In genomic region chr1:172460901-172461315, GRCh38 we compare ENCODE assay signal across 27 cellular contexts. TPM values are rescaled to one million over a fixed set of nuclear protein-coding genes. Genes with fewer than 3 reads are reported as not detected.
A peak's percentile ranks its signal among the peaks of the same experiment; 100 is the strongest.
DNase-seq lines count a peak whose midpoint lies in the region; ATAC-seq, FAIRE-seq and TF ChIP-seq lines count a peak whose summit lies in the region.
"Had no signal": no experiment of that assay in that cellular context is flagged by ENCODE, and none has a peak within 500 bp of the region (broad histone marks: within the 10 kb centered on the region; RNA-seq: fewer than 3 reads in every experiment).

No MANE protein-coding gene starts in this region.

- H3K4me3 ChIP-seq in endothelial cell of umbilical vein (replicated peaks in 1 of 3; ENCODE audit: insufficient read depth in 1 of 3, low read depth in 1 of 3, low read length in 3 of 3) (no peak overlapping the region), neuronal stem cell (ENCODE audit: low read length in 2 of 2) (no peak overlapping the region)
- H3K4me3 ChIP-seq: esophagus muscularis mucosa, right lobe of liver, thyroid gland had no signal

- CTCF ChIA-PET in endothelial cell of umbilical vein (lab: Charles Lee) = interaction anchor here (1.0 to 2.5 kb wide), 2 partner anchors 10 to 259 kb away, joined by 3 to 9 read pairs; no protein-coding TSS in a partner anchor
- CTCF ChIA-PET in activated CD4-positive, alpha-beta T cell treated with anti-CD3 and anti-CD28 coated beads, Interleukin-2, amount 10 ng/mL, durations not matched to agents 7 days and 5 days (lab: Charles Lee) = no interaction called here

- no peaks in the 10 kb centered on the region for H3K9me3 Mint-ChIP-seq in H9
- H3K9me3 Mint-ChIP-seq in activated CD4-positive, alpha-beta T cell treated with anti-CD3 and anti-CD28 coated beads, Interleukin-2, amount 10 ng/mL, durations not matched to agents 7 days and 5 days = no peaks in the 10 kb centered on the region
- H3K9me3 Mint-ChIP-seq: stimulated activated naive B cell treated with anti-CD40 and anti-IgM and Interleukin-4, amounts not matched to agents 10 μg/mL and 1 μg/mL and 100 μg/mL, for 72 hours had no signal

- H3K4ac ChIP-seq in H9 (ENCODE audit: low read depth, low read length) = no peak overlapping the region
- no peak overlapping the region for H3K4ac ChIP-seq in neuronal stem cell (ENCODE audit: low read length)

- no peaks in the 10 kb centered on the region for H3K23me2 ChIP-seq in H9 (ENCODE audit: insufficient read length, low read depth, low read length, poor library complexity, severe bottlenecking)

- no peak overlapping the region for H3K4me3 Mint-ChIP-seq in H9
- no peak overlapping the region for H3K4me3 Mint-ChIP-seq in activated CD4-positive, alpha-beta T cell treated with anti-CD3 and anti-CD28 coated beads, Interleukin-2, amount 10 ng/mL, durations not matched to agents 7 days and 5 days
- H3K4me3 Mint-ChIP-seq: stimulated activated naive B cell treated with anti-CD40 and anti-IgM and Interleukin-4, amounts not matched to agents 10 μg/mL and 1 μg/mL and 100 μg/mL, for 72 hours had no signal

- H3K4me1 ChIP-seq in H9 (ENCODE audit: insufficient read depth, low read length) = no peaks in the 10 kb centered on the region; the same call in 1 of the 2 replicates
- H3K4me1 ChIP-seq in endothelial cell of umbilical vein (ENCODE audit: control insufficient read depth, extremely low read depth, insufficient read depth, low read length) = no peaks in the 10 kb centered on the region
- H3K4me1 ChIP-seq in neuronal stem cell (ENCODE audit: control insufficient read depth in 2 of 2, insufficient read depth in 1 of 2, low read depth in 1 of 2, low read length in 2 of 2) = peaks cover 5 to 10% of the 10 kb centered on the region in 2 donors
- H3K4me1 ChIP-seq: thyroid gland had no signal

- H3K23ac ChIP-seq in H9 (ENCODE audit: insufficient read length, low read depth, low read length) = no peak overlapping the region
- no peak overlapping the region for H3K23ac ChIP-seq in neuronal stem cell (ENCODE audit: low read depth, low read length, poor library complexity)

- no peak overlapping the region for H2BK20ac ChIP-seq in H9 (ENCODE audit: low read depth, low read length, poor library complexity, severe bottlenecking)

- H4K20me1 ChIP-seq in H9 (ENCODE audit: control insufficient read depth, insufficient read depth, insufficient read length) (no peaks in the 10 kb centered on the region), endothelial cell of umbilical vein (replicated peaks; ENCODE audit: control insufficient read depth, extremely low read depth, insufficient read depth, low read length) (no peaks in the 10 kb centered on the region)

- peak overlapping the region; percentile 42 for H2AFZ ChIP-seq in H9 (ENCODE audit: low read length)
- no peak overlapping the region for H2AFZ ChIP-seq in endothelial cell of umbilical vein (ENCODE audit: low read depth, low read length)
- peak overlapping the region; percentile 92 for H2AFZ ChIP-seq in neuronal stem cell (ENCODE audit: low read length)

- no peaks in the 10 kb centered on the region for H3K9me3 ChIP-seq in H9 (ENCODE audit: control insufficient read depth, low read depth, low read length)
- no peaks in the 10 kb centered on the region for H3K9me3 ChIP-seq in endothelial cell of umbilical vein (replicated peaks; ENCODE audit: control insufficient read depth, insufficient read depth, low read length)
- no peaks in the 10 kb centered on the region for H3K9me3 ChIP-seq in neuronal stem cell (replicated peaks in 1 of 2; ENCODE audit: control insufficient read depth in 2 of 2, insufficient read depth in 1 of 2, low read depth in 1 of 2, low read length in 2 of 2)
- H3K9me3 ChIP-seq: esophagus muscularis mucosa, right lobe of liver, thyroid gland had no signal

- ATAC-seq in GM21423 (IDR thresholded peaks at IDR 0.05; ENCODE audit: unreplicated experiment) = no peak
- ATAC-seq: stimulated activated naive B cell treated with anti-CD40 and anti-IgM and Interleukin-4, amounts not matched to agents 10 μg/mL and 1 μg/mL and 100 μg/mL, for 72 hours had no signal

- no peaks in the 10 kb centered on the region for H3K9me1 ChIP-seq in endothelial cell of umbilical vein (replicated peaks; ENCODE audit: control insufficient read depth, extremely low read depth, insufficient read depth, low read length)

- H2BK120ac ChIP-seq in H9 (ENCODE audit: low read depth, low read length, poor library complexity, severe bottlenecking) (no peak overlapping the region), neuronal stem cell (ENCODE audit: low read depth, low read length) (no peak overlapping the region)

- no peak for TF ChIP-seq POLR2A in endothelial cell of umbilical vein (IDR thresholded peaks at IDR 0.05; ENCODE audit: low read depth, low read length)

- H3T11ph ChIP-seq in H9 (ENCODE audit: low read length) = no peak overlapping the region

- no peak for TF ChIP-seq CTCF in H9 (conservative IDR thresholded peaks at IDR 0.05)
- no peak for TF ChIP-seq CTCF in endothelial cell of umbilical vein (IDR thresholded peaks at IDR 0.05; ENCODE audit: extremely low read depth in 1 of 2, insufficient read depth in 1 of 2, low read depth in 1 of 2, low read length in 2 of 2)

- H4K91ac ChIP-seq in H9 (ENCODE audit: insufficient read length, low read depth, low read length) (no peak overlapping the region), neuronal stem cell (ENCODE audit: low read depth, low read length, poor library complexity) (no peak overlapping the region)

- no peak overlapping the region for H3K56ac ChIP-seq in H9 (ENCODE audit: insufficient read length, low read depth, low read length)

- H2AK5ac ChIP-seq in H9 (ENCODE audit: insufficient read length, low read length) (no peak overlapping the region), neuronal stem cell (ENCODE audit: low read depth, low read length) (no peak overlapping the region)

- no peak overlapping the region for H2BK5ac ChIP-seq in H9 (ENCODE audit: insufficient read length, low read length)
- H2BK5ac ChIP-seq in neuronal stem cell (ENCODE audit: low read length) = no peak overlapping the region

- no peak overlapping the region for H4K5ac ChIP-seq in H9 (ENCODE audit: insufficient read length, low read depth, low read length)

- no peak for FAIRE-seq in endothelial cell of umbilical vein (lab: Jason Lieb, UNC)

- no peaks in the 10 kb centered on the region for H3K36me3 Mint-ChIP-seq in H9 (ENCODE audit: insufficient read depth in 1 of 3, low read depth in 3 of 3)
- no peaks in the 10 kb centered on the region for H3K36me3 Mint-ChIP-seq in activated CD4-positive, alpha-beta T cell treated with anti-CD3 and anti-CD28 coated beads, Interleukin-2, amount 10 ng/mL, durations not matched to agents 7 days and 5 days (ENCODE audit: low read depth)
- H3K36me3 Mint-ChIP-seq: stimulated activated naive B cell treated with anti-CD40 and anti-IgM and Interleukin-4, amounts not matched to agents 10 μg/mL and 1 μg/mL and 100 μg/mL, for 72 hours had no signal

- BruUV-seq in endothelial cell of umbilical vein (replicated peaks; lab: Mats Ljungman, UMichigan) = no TSS peak

- POLR2A ChIA-PET in endothelial cell of umbilical vein (lab: Charles Lee) = no interaction called here
- POLR2A ChIA-PET in activated CD4-positive, alpha-beta T cell treated with anti-CD3 and anti-CD28 coated beads, Interleukin-2, amount 10 ng/mL, durations not matched to agents 7 days and 5 days (lab: Charles Lee) = no interaction called here

- H3K36me3 ChIP-seq in endothelial cell of umbilical vein (ENCODE audit: control insufficient read depth in 2 of 2, extremely low read depth in 1 of 2, insufficient read depth in 2 of 2, low read length in 2 of 2) (no peaks in the 10 kb centered on the region), neuronal stem cell (replicated peaks in 1 of 2; ENCODE audit: control insufficient read depth in 2 of 2, insufficient read depth in 2 of 2, low read length in 2 of 2) (no peaks in the 10 kb centered on the region)
- H3K36me3 ChIP-seq: esophagus muscularis mucosa, right lobe of liver, thyroid gland had no signal

- H3K27ac Mint-ChIP-seq in H9 = no peak overlapping the region; a peak in 1 of 7 replicates
- no peak overlapping the region for H3K27ac Mint-ChIP-seq in activated CD4-positive, alpha-beta T cell treated with anti-CD3 and anti-CD28 coated beads, Interleukin-2, amount 10 ng/mL, durations not matched to agents 7 days and 5 days
- H3K27ac Mint-ChIP-seq: stimulated activated naive B cell treated with anti-CD40 and anti-IgM and Interleukin-4, amounts not matched to agents 10 μg/mL and 1 μg/mL and 100 μg/mL, for 72 hours had no signal

- H3K9ac ChIP-seq in H9 (ENCODE audit: extremely low read depth, insufficient read length, low read length) (no peak overlapping the region), endothelial cell of umbilical vein (replicated peaks; ENCODE audit: extremely low read depth, insufficient read depth, low read length) (no peak overlapping the region), neuronal stem cell (ENCODE audit: low read depth, low read length, poor library complexity) (no peak overlapping the region)

- no peak overlapping the region for H2BK15ac ChIP-seq in H9 (ENCODE audit: low read depth, low read length)
- H2BK15ac ChIP-seq in neuronal stem cell (ENCODE audit: low read length) = no peak overlapping the region

- DNase-seq in H9 (no peak), endothelial cell of umbilical vein (ENCODE audit: low read depth, low spot score) (peak; percentile 44), neuronal stem cell (ENCODE audit: low spot score) (peak; percentile 51), RKO (ENCODE audit: low spot score) (no peak), NCI-H146 (lab: John Stamatoyannopoulos, UW) (no peak)
- no peak for DNase-seq in activated CD4-positive, alpha-beta T cell treated with anti-CD3 and anti-CD28 coated beads, Interleukin-2, amount 10 ng/mL, durations not matched to agents 7 days and 5 days
- DNase-seq: activated CD4-positive, alpha-beta T cell treated with anti-CD3 and anti-CD28 coated beads for 48 hours; activated CD8-positive, alpha-beta memory T cell treated with anti-CD3 and anti-CD28 coated beads, Interleukin-2, amount 50 U/mL, for 4 hours; activated effector memory CD4-positive, alpha-beta T cell treated with Interleukin-2 at 50 U/mL for 16 hours; COR-L47; MM.1S; NCI-H1694; NCI-H446 treated with DMSO at 0.1 percent for 48 hours; NK-92 treated with Interleukin-12 subunit alpha and Interleukin-12 subunit beta, amount 100 ng/mL, for 24 hours; right lobe of liver; stimulated activated naive B cell treated with anti-CD40 and anti-IgM and Interleukin-4, amounts not matched to agents 10 μg/mL and 1 μg/mL and 100 μg/mL, for 72 hours; SW 1271; thyroid gland had no signal

- H2BK12ac ChIP-seq in H9 (ENCODE audit: insufficient read length, low read depth, low read length) (no peak overlapping the region), neuronal stem cell (ENCODE audit: low read length) (no peak overlapping the region)

- H3K18ac ChIP-seq in H9 (ENCODE audit: insufficient read length, low read depth, low read length) (no peak overlapping the region), neuronal stem cell (ENCODE audit: low read length) (no peak overlapping the region)

- H3K27ac ChIP-seq in H9 (ENCODE audit: insufficient read length, low read depth, low read length) (no peak overlapping the region), endothelial cell of umbilical vein (ENCODE audit: insufficient read depth, low read depth, low read length) (no peak overlapping the region), neuronal stem cell (replicated peaks; ENCODE audit: low read length) (peak overlapping the region; percentile 92)
- H3K27ac ChIP-seq: esophagus muscularis mucosa, right lobe of liver, RWPE1, thyroid gland had no signal

- WGBS in H9 (ENCODE audit: extremely low coverage, insufficient read length, low lambda C conversion rate) = no CpG with 5 or more reads among the region's 1 CpG
- WGBS in neuronal stem cell (ENCODE audit: extremely low coverage in 2 of 2, insufficient read length in 2 of 2, insufficient replicate concordance in 1 of 2), 2 donors = no CpG with 5 or more reads among the region's 1 CpG

- peaks cover 12 to 13% of the 10 kb centered on the region in 2 experiments for H3K4me1 Mint-ChIP-seq in H9
- H3K4me1 Mint-ChIP-seq in activated CD4-positive, alpha-beta T cell treated with anti-CD3 and anti-CD28 coated beads, Interleukin-2, amount 10 ng/mL, durations not matched to agents 7 days and 5 days = peaks cover 4% of the 10 kb centered on the region
- H3K4me1 Mint-ChIP-seq: stimulated activated naive B cell treated with anti-CD40 and anti-IgM and Interleukin-4, amounts not matched to agents 10 μg/mL and 1 μg/mL and 100 μg/mL, for 72 hours had no signal

- H3K4me2 ChIP-seq in H9 (ENCODE audit: insufficient read depth, insufficient read length, low read length) = no peak overlapping the region
- no peak overlapping the region for H3K4me2 ChIP-seq in endothelial cell of umbilical vein (ENCODE audit: insufficient read depth, low read length)
- peak overlapping the region; percentile 14 for H3K4me2 ChIP-seq in neuronal stem cell (ENCODE audit: insufficient read depth, low read length, poor library complexity, severe bottlenecking)

- intact Hi-C loops in endothelial cell of umbilical vein (cut with micrococcal nuclease) = no loop called here

- H3K14ac ChIP-seq in H9 (ENCODE audit: insufficient read depth, low read length) (no peak overlapping the region), neuronal stem cell (ENCODE audit: low read length) (no peak overlapping the region)

- dilution Hi-C loops in endothelial cell of umbilical vein (cut with MboI; ENCODE audit: extremely low pct_ligation_motif_present, low sequenced_read_pairs) = no loop called here

- no peak overlapping the region for H4K8ac ChIP-seq in H9 (replicated peaks; ENCODE audit: insufficient read length, low read depth, low read length)
- H4K8ac ChIP-seq in neuronal stem cell (ENCODE audit: low read depth, low read length) = no peak overlapping the region

- no peaks in the 10 kb centered on the region for H3K79me2 ChIP-seq in H9 (ENCODE audit: insufficient read depth, low read length)
- H3K79me2 ChIP-seq in endothelial cell of umbilical vein (ENCODE audit: control insufficient read depth, insufficient read depth, low read length) = no peaks in the 10 kb centered on the region

- H3K79me1 ChIP-seq in H9 (ENCODE audit: insufficient read depth, low read depth, low read length, poor library complexity, severe bottlenecking) (no peaks in the 10 kb centered on the region), neuronal stem cell (ENCODE audit: low read depth, low read length) (no peaks in the 10 kb centered on the region)

- no peaks in the 10 kb centered on the region for H3K27me3 ChIP-seq in H9 (ENCODE audit: insufficient read depth, low read length)
- H3K27me3 ChIP-seq in endothelial cell of umbilical vein (ENCODE audit: control insufficient read depth in 2 of 2, insufficient read depth in 2 of 2, low read length in 2 of 2) = peaks cover 0 to 3% of the 10 kb centered on the region in 2 experiments
- no peaks in the 10 kb centered on the region for H3K27me3 ChIP-seq in neuronal stem cell (ENCODE audit: control insufficient read depth in 3 of 3, insufficient read depth in 3 of 3, low read depth in 1 of 3, low read length in 3 of 3)
- H3K27me3 ChIP-seq: esophagus muscularis mucosa, right lobe of liver, thyroid gland had no signal

- no peaks in the 10 kb centered on the region for H3K27me3 Mint-ChIP-seq in H9 (ENCODE audit: low read depth)
- H3K27me3 Mint-ChIP-seq in activated CD4-positive, alpha-beta T cell treated with anti-CD3 and anti-CD28 coated beads, Interleukin-2, amount 10 ng/mL, durations not matched to agents 7 days and 5 days = peaks cover 27% of the 10 kb centered on the region

RNA-seq across cellular contexts. Expression of gene PIGC, which starts 17.0 kb away (rescaled TPM):
- total RNA-seq in H9 (2021) (17.5 and 18.8 TPM in 2 replicates), endothelial cell of umbilical vein (15.9 and 16.1 TPM in 2 replicates)
- polyA plus RNA-seq in PFSK-1 (2012; ENCODE audit: insufficient read length, low read depth) = 15.8 TPM
- 23.6 and 25.8 TPM in 2 replicates for polyA plus RNA-seq in endothelial cell of umbilical vein
- polyA plus RNA-seq in endothelial cell of umbilical vein (2011; cell fraction: cytosol; rRNA removed) = 17.3 TPM in 2 replicates
- polyA plus RNA-seq in endothelial cell of umbilical vein (2011; cell fraction: nucleus; rRNA removed) = 10.3 and 14.0 TPM in 2 replicates
- polyA plus RNA-seq in endothelial cell of umbilical vein (2012) = 13.9 and 18.1 TPM in 2 replicates
- 26.8 and 28.2 TPM in 2 replicates for polyA minus RNA-seq in endothelial cell of umbilical vein
- polyA minus RNA-seq in endothelial cell of umbilical vein (2011; cell fraction: cytosol; rRNA and poly(A)+ RNA removed) = 18.7 TPM
- 10.3 and 13.6 TPM in 2 replicates for polyA minus RNA-seq in endothelial cell of umbilical vein (2011; cell fraction: nucleus; rRNA and poly(A)+ RNA removed)
- 24.2 TPM for polyA plus RNA-seq in neuronal stem cell (2013, experiment 1 of 2)
- 23.2 TPM for polyA plus RNA-seq in neuronal stem cell (2013, experiment 2 of 2)
- 10 to 100 TPM; 28.6 to 32.7 TPM for total RNA-seq in activated CD4-positive, alpha-beta T cell treated with anti-CD3 and anti-CD28 coated beads, Interleukin-2, amount 10 ng/mL, durations not matched to agents 7 days and 5 days

RNA-seq across cellular contexts. Expression of gene C1orf105, which starts 40.4 kb away (rescaled TPM):
- total RNA-seq in H9 (2021) (not detected in 2 replicates), endothelial cell of umbilical vein (not detected in 2 replicates)
- polyA plus RNA-seq in PFSK-1 (2012; ENCODE audit: insufficient read length, low read depth) = not detected
- not detected in 2 replicates for polyA plus RNA-seq in endothelial cell of umbilical vein
- polyA plus RNA-seq in endothelial cell of umbilical vein (2011; cell fraction: cytosol; rRNA removed) = not detected in 2 replicates
- polyA plus RNA-seq in endothelial cell of umbilical vein (2011; cell fraction: nucleus; rRNA removed) = not detected in 2 replicates
- polyA plus RNA-seq in endothelial cell of umbilical vein (2012) = not detected in 2 replicates
- not detected in 2 replicates for polyA minus RNA-seq in endothelial cell of umbilical vein
- polyA minus RNA-seq in endothelial cell of umbilical vein (2011; cell fraction: cytosol; rRNA and poly(A)+ RNA removed) = not detected
- not detected in 2 replicates for polyA minus RNA-seq in endothelial cell of umbilical vein (2011; cell fraction: nucleus; rRNA and poly(A)+ RNA removed)
- 0.32 TPM for polyA plus RNA-seq in neuronal stem cell (2013, experiment 1 of 2)
- 0.43 TPM for polyA plus RNA-seq in neuronal stem cell (2013, experiment 2 of 2)
- total RNA-seq in activated CD4-positive, alpha-beta T cell treated with anti-CD3 and anti-CD28 coated beads, Interleukin-2, amount 10 ng/mL, durations not matched to agents 7 days and 5 days = not detected
- total RNA-seq: esophagus muscularis mucosa, glomerular endothelial cell, H4, mucosa of gallbladder, osteoblast, thyroid gland had no signal
- polyA plus RNA-seq: adipose tissue had no signal

Comparison
In these comparisons a context has a peak if more than half of its experiments do, and no peak if none do; other contexts are left out.
1. DNase-seq: peak in endothelial cell of umbilical vein (single experiment) and neuronal stem cell (single experiment); none in H9 (single experiment), activated CD4-positive, alpha-beta T cell treated with anti-CD3 and anti-CD28 coated beads, Interleukin-2, amount 10 ng/mL, durations not matched to agents 7 days and 5 days (single experiment), RKO (single experiment) and NCI-H146 (single experiment).